33 cellular contexts compared by ENCODE assay signal in the genomic region with DNA sequence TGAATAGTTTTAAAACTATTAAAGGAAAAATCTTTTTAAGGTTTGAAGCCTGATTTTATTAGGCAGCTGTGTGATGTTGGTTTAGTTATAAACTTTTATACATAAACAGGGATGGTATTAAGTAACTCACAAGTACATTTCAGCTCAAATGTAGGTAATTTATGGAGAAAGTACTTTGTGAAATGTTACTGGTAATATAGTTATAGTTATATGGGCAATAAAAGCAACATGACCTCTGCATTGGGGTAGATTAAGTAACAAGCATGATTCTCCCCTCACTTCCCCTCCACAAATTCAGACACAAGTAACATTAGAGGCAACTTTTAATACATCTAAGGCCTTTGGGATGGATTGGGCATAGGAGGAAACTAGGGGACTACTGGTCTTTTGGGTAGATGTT.
"Had no signal": no experiment of that assay in that cellular context is flagged by ENCODE, and none has a peak within 500 bp of the region (broad histone marks: within the 10 kb centered on the region; RNA-seq: fewer than 3 reads in every experiment).

No MANE protein-coding gene starts in this region.

- H3K4me3 ChIP-seq: adrenal gland, ascending aorta, body of pancreas, breast epithelium, cardiac muscle cell had no signal

- ATAC-seq: activated naive CD4-positive, alpha-beta T cell treated with anti-CD3 and anti-CD28 coated beads, Interleukin-2, amount 50 U/mL, for 72 hours; activated naive CD8-positive, alpha-beta T cell treated with anti-CD3 and anti-CD28 coated beads, Interleukin-2, amount 50 U/mL, for 24 hours; activated T-cell treated with anti-CD3 and anti-CD28 coated beads, Interleukin-2, amount 50 U/mL, for 4 hours; activated T-cell treated with anti-CD3 and anti-CD28 coated beads, Interleukin-2, amount 50 U/mL, for 72 hours; activated T-helper 17 cell treated with anti-CD3 and anti-CD28 coated beads, Interleukin-2, amount 50 U/mL, for 72 hours; body of pancreas had no signal

- H3K36me3 ChIP-seq: adrenal gland, ascending aorta, brain microvascular endothelial cell, breast epithelium, cardiac muscle cell had no signal

- H3K4me1 ChIP-seq: adrenal gland, body of pancreas, breast epithelium had no signal

- H3K27ac ChIP-seq: adrenal gland, ascending aorta, body of pancreas, brain microvascular endothelial cell, breast epithelium, cardiac muscle cell had no signal

- DNase-seq: activated effector memory CD4-positive, alpha-beta T cell treated with anti-CD3 and anti-CD28 coated beads, Interleukin-2, amount 50 U/mL, for 16 hours; activated effector memory CD4-positive, alpha-beta T cell treated with Interleukin-2 at 50 U/mL for 16 hours; activated gamma-delta T cell; activated gamma-delta T cell treated with Interleukin-2 at 50 U/mL for 16 hours; activated naive CD4-positive, alpha-beta T cell; activated naive CD4-positive, alpha-beta T cell treated with anti-CD3 and anti-CD28 coated beads for 36 hours; activated naive CD4-positive, alpha-beta T cell treated with anti-CD3 and anti-CD28 coated beads, Interleukin-2, amount 10 ng/mL, durations not matched to agents 7 days and 5 days; activated naive CD4-positive, alpha-beta T cell treated with anti-CD3 and anti-CD28 coated beads, Interleukin-2, amount 50 U/mL, for 16 hours; activated naive CD4-positive, alpha-beta T cell treated with Interleukin-2 at 50 U/mL for 16 hours; activated naive CD8-positive, alpha-beta T cell treated with anti-CD3 and anti-CD28 coated beads for 36 hours; activated naive CD8-positive, alpha-beta T cell treated with anti-CD3 and anti-CD28 coated beads, Interleukin-2, amount 10 ng/mL, durations not matched to agents 7 days and 5 days; activated naive CD8-positive, alpha-beta T cell treated with anti-CD3 and anti-CD28 coated beads, Interleukin-2, amount 50 U/mL, for 24 hours; activated T-cell treated with anti-CD3 and anti-CD28 coated beads, Interleukin-2, amount 50 U/mL, for 24 hours; activated T-cell treated with anti-CD3 and anti-CD28 coated beads, Interleukin-2, amount 50 U/mL, for 4 hours; activated T-cell treated with anti-CD3 and anti-CD28 coated beads, Interleukin-2, amount 50 U/mL, for 48 hours; activated T-cell treated with anti-CD3 and anti-CD28 coated beads, Interleukin-2, amount 50 U/mL, for 72 hours; adrenal gland; amniotic stem cell; amygdala; anterior cingulate cortex; aorta; body of pancreas; brain microvascular endothelial cell; caudate nucleus; central memory CD4-positive, alpha-beta T cell; cerebellar nuclear complex had no signal

- H3K27me3 ChIP-seq: adrenal gland, ascending aorta, body of pancreas, brain microvascular endothelial cell, breast epithelium, cardiac muscle cell had no signal

- FAIRE-seq: astrocyte, bronchial epithelial cell had no signal

- H3K9me3 ChIP-seq: adrenal gland, ascending aorta, body of pancreas, breast epithelium had no signal
